In genomic region chr6:148218542-148219258, GRCh38 we compare ENCODE assay signal across 25 cellular contexts.
DNase-seq lines count a peak whose midpoint lies in the region; ATAC-seq and TF ChIP-seq lines count a peak whose summit lies in the region.
"Had no signal": no experiment of that assay in that cellular context is flagged by ENCODE, and none has a peak within 500 bp of the region (broad histone marks: within the 10 kb centered on the region; RNA-seq: fewer than 3 reads in every experiment).

No MANE protein-coding gene starts in this region.

- H3K27me3 ChIP-seq in heart left ventricle (no peaks in the 10 kb centered on the region), mesenchymal stem cell (ENCODE audit: control insufficient read depth in 1 of 2, insufficient read depth in 1 of 2, low read length in 2 of 2) (no peaks in the 10 kb centered on the region)
- H3K27me3 ChIP-seq in effector memory CD4-positive, alpha-beta T cell (replicated peaks; ENCODE audit: control insufficient read depth, insufficient read depth, low read length, poor library complexity, severe bottlenecking), result no peaks in the 10 kb centered on the region

- no peaks in the 10 kb centered on the region for H3K36me3 Mint-ChIP-seq in activated naive CD8-positive, alpha-beta T cell treated with anti-CD3 and anti-CD28 coated beads for 36 hours
- H3K36me3 Mint-ChIP-seq: activated CD4-positive, alpha-beta memory T cell treated with anti-CD3 and anti-CD28 coated beads for 36 hours; IgD-negative memory B cell; immature natural killer cell; type B pancreatic cell had no signal

- peak overlapping the region in 1 of 2 experiments; percentile 61 for H3K14ac ChIP-seq in mesenchymal stem cell (ENCODE audit: low read length in 2 of 2)

- no peak overlapping the region for H2BK15ac ChIP-seq in mesenchymal stem cell (ENCODE audit: low read depth, poor library complexity, severe bottlenecking)

- H3K4me1 ChIP-seq in heart left ventricle, result peaks cover 0 to 15% (median 2%) of the 10 kb centered on the region in 12 donors
- peaks cover 2% of the 10 kb centered on the region for H3K4me1 ChIP-seq in mesenchymal stem cell (ENCODE audit: control insufficient read depth, insufficient read depth, low read depth, low read length)
- H3K4me1 ChIP-seq in effector memory CD4-positive, alpha-beta T cell (ENCODE audit: control insufficient read depth, insufficient read depth, low read length, poor library complexity, severe bottlenecking), result no peaks in the 10 kb centered on the region

- H3K27ac Mint-ChIP-seq in activated naive CD8-positive, alpha-beta T cell treated with anti-CD3 and anti-CD28 coated beads for 36 hours, result no peak overlapping the region
- H3K27ac Mint-ChIP-seq: activated CD4-positive, alpha-beta memory T cell treated with anti-CD3 and anti-CD28 coated beads for 36 hours; activated naive CD8-positive, alpha-beta T cell treated with anti-CD3 and anti-CD28 coated beads, Interleukin-2, amount 50 U/mL, for 24 hours; IgD-negative memory B cell; immature natural killer cell; stimulated activated naive CD8-positive, alpha-beta T cell treated with anti-CD3 and anti-CD28 coated beads, Interleukin-15, amount 100 ng/mL, for 72 hours; type B pancreatic cell had no signal

- no peaks in the 10 kb centered on the region for H3K9me3 Mint-ChIP-seq in activated naive CD8-positive, alpha-beta T cell treated with anti-CD3 and anti-CD28 coated beads for 36 hours
- H3K9me3 Mint-ChIP-seq: activated CD4-positive, alpha-beta memory T cell treated with anti-CD3 and anti-CD28 coated beads for 36 hours; activated naive CD8-positive, alpha-beta T cell treated with anti-CD3 and anti-CD28 coated beads, Interleukin-2, amount 50 U/mL, for 24 hours; IgD-negative memory B cell; immature natural killer cell; neural crest cell; stimulated activated naive CD8-positive, alpha-beta T cell treated with anti-CD3 and anti-CD28 coated beads, Interleukin-15, amount 100 ng/mL, for 72 hours; type B pancreatic cell had no signal

- no peak overlapping the region for H3K4me2 ChIP-seq in mesenchymal stem cell (ENCODE audit: low read length, poor library complexity, severe bottlenecking)

- no peak overlapping the region for H2AK5ac ChIP-seq in mesenchymal stem cell (ENCODE audit: low read length, severe bottlenecking)

- ATAC-seq in Right ventricle myocardium inferior (peak; percentile 88), heart left ventricle (peak in 3 of 4 donors; percentile 33 to 90 (median 74))
- ATAC-seq: activated naive CD8-positive, alpha-beta T cell treated with anti-CD3 and anti-CD28 coated beads, Interleukin-2, amount 50 U/mL, for 24 hours; stimulated activated naive CD8-positive, alpha-beta T cell treated with anti-CD3 and anti-CD28 coated beads, Interleukin-15, amount 100 ng/mL, for 72 hours had no signal

- peak overlapping the region; percentile 45 for H3K9ac ChIP-seq in mesenchymal stem cell (ENCODE audit: low read length)

- H3K4me3 Mint-ChIP-seq in activated naive CD8-positive, alpha-beta T cell treated with anti-CD3 and anti-CD28 coated beads for 36 hours, result no peak overlapping the region
- H3K4me3 Mint-ChIP-seq: activated CD4-positive, alpha-beta memory T cell treated with anti-CD3 and anti-CD28 coated beads for 36 hours; activated naive CD8-positive, alpha-beta T cell treated with anti-CD3 and anti-CD28 coated beads, Interleukin-2, amount 50 U/mL, for 24 hours; IgD-negative memory B cell; immature natural killer cell; neural crest cell; stimulated activated naive CD8-positive, alpha-beta T cell treated with anti-CD3 and anti-CD28 coated beads, Interleukin-15, amount 100 ng/mL, for 72 hours; type B pancreatic cell had no signal

- H2AFZ ChIP-seq in mesenchymal stem cell (ENCODE audit: low read depth, low read length), result no peak overlapping the region

- no peak overlapping the region for H4K91ac ChIP-seq in mesenchymal stem cell (ENCODE audit: low read length)

- peak overlapping the region in 8 of 12 donors; percentile 12 to 70 (median 41) for H3K27ac ChIP-seq in heart left ventricle
- H3K27ac ChIP-seq in mesenchymal stem cell (ENCODE audit: low read length, poor library complexity, severe bottlenecking), result no peak overlapping the region
- H3K27ac ChIP-seq in effector memory CD4-positive, alpha-beta T cell (ENCODE audit: insufficient read depth, low read length, poor library complexity, severe bottlenecking), result no peak overlapping the region
- H3K27ac ChIP-seq: C4-2B, RWPE1, spleen had no signal

- no peak overlapping the region for H3K23ac ChIP-seq in mesenchymal stem cell (ENCODE audit: low read length in 2 of 2)

- 73 to 88% (median 81%) methylated on average over 3 of the region's 3 CpGs for WGBS in heart left ventricle, 4 donors
- WGBS in mesenchymal stem cell, result 90% methylated on average over 3 of the region's 3 CpGs

- intact Hi-C loops in Right ventricle myocardium inferior (cut with DNase I) (no loop called here), cardiac septum (cut with DNase I) (no loop called here), heart left ventricle (cut with DNase I) (no loop called here)

- no peak overlapping the region for H2BK120ac ChIP-seq in mesenchymal stem cell (ENCODE audit: low read depth, low read length)

- no peaks in the 10 kb centered on the region for H3K4me1 Mint-ChIP-seq in activated naive CD8-positive, alpha-beta T cell treated with anti-CD3 and anti-CD28 coated beads for 36 hours
- H3K4me1 Mint-ChIP-seq: activated naive CD8-positive, alpha-beta T cell treated with anti-CD3 and anti-CD28 coated beads, Interleukin-2, amount 50 U/mL, for 24 hours; IgD-negative memory B cell; immature natural killer cell; stimulated activated naive CD8-positive, alpha-beta T cell treated with anti-CD3 and anti-CD28 coated beads, Interleukin-15, amount 100 ng/mL, for 72 hours had no signal

- H3K18ac ChIP-seq in mesenchymal stem cell (ENCODE audit: low read depth in 1 of 2, low read length in 2 of 2), result peak overlapping the region in 1 of 2 experiments; percentile 43

- H3K4me3 ChIP-seq in heart left ventricle (no peak overlapping the region), mesenchymal stem cell (ENCODE audit: insufficient read depth in 1 of 2, low read depth in 1 of 2, low read length in 2 of 2) (peak overlapping the region in 1 of 2 experiments; percentile 20)
- no peak overlapping the region for H3K4me3 ChIP-seq in effector memory CD4-positive, alpha-beta T cell (ENCODE audit: insufficient read depth, low read depth, low read length, poor library complexity, severe bottlenecking)
- H3K4me3 ChIP-seq: lung, spleen had no signal

- no peak for TF ChIP-seq POLR2A in heart left ventricle (IDR thresholded peaks at IDR 0.05)

- DNase-seq in Right ventricle myocardium inferior (ENCODE audit: missing footprints) (no peak), cardiac septum (ENCODE audit: low spot score) (no peak), heart left ventricle (peak in 4 of 5 donors; percentile 32 to 60 (median 42)), mesenchymal stem cell (no peak), OCI-M1 (lab: John Stamatoyannopoulos, UW) (no peak), germinal center (ENCODE audit: low spot score) (no peak)
- no peak for DNase-seq in effector memory CD4-positive, alpha-beta T cell
- DNase-seq in activated naive CD8-positive, alpha-beta T cell treated with anti-CD3 and anti-CD28 coated beads for 36 hours, result no peak
- DNase-seq: activated CD4-positive, alpha-beta memory T cell treated with anti-CD3 and anti-CD28 coated beads for 36 hours; activated CD4-positive, CD25-positive, alpha-beta regulatory T cell; activated effector memory CD4-positive, alpha-beta T cell treated with Interleukin-2 at 50 U/mL for 16 hours; activated naive CD8-positive, alpha-beta T cell treated with anti-CD3 and anti-CD28 coated beads, Interleukin-2, amount 50 U/mL, for 24 hours; HCEC 1CT; immature natural killer cell; NCI-H146; NCI-H69; spleen; stimulated activated CD4-positive, alpha-beta T cell treated with anti-CD3 and anti-CD28 coated beads, Interleukin-4, amount 100 ng/mL, for 4 hours; stimulated activated naive CD8-positive, alpha-beta T cell treated with anti-CD3 and anti-CD28 coated beads, Interleukin-15, amount 100 ng/mL, for 72 hours had no signal

- H3K27me3 Mint-ChIP-seq in activated naive CD8-positive, alpha-beta T cell treated with anti-CD3 and anti-CD28 coated beads for 36 hours, result peaks cover 79% of the 10 kb centered on the region
- H3K27me3 Mint-ChIP-seq: type B pancreatic cell had no signal

- no peak overlapping the region for H3K4ac ChIP-seq in mesenchymal stem cell (ENCODE audit: low read depth in 1 of 2, low read length in 2 of 2)

- TF ChIP-seq CTCF in heart left ventricle (IDR thresholded peaks at IDR 0.05), result no peak

- H4K8ac ChIP-seq in mesenchymal stem cell (ENCODE audit: low read length), result peak overlapping the region; percentile 42

- no peak overlapping the region for H2BK5ac ChIP-seq in mesenchymal stem cell (ENCODE audit: low read depth, low read length, poor library complexity, severe bottlenecking)

- no peaks in the 10 kb centered on the region for H3K36me3 ChIP-seq in heart left ventricle
- H3K36me3 ChIP-seq in mesenchymal stem cell (ENCODE audit: control insufficient read depth in 1 of 2, insufficient read depth in 2 of 2, low read depth in 1 of 2, low read length in 2 of 2), result no peaks in the 10 kb centered on the region
- H3K36me3 ChIP-seq in effector memory CD4-positive, alpha-beta T cell (ENCODE audit: control insufficient read depth, insufficient read depth, low read length), result no peaks in the 10 kb centered on the region
- H3K36me3 ChIP-seq: spleen had no signal

- H3K79me1 ChIP-seq in mesenchymal stem cell (replicated peaks; ENCODE audit: low read length, poor library complexity, severe bottlenecking), result no peaks in the 10 kb centered on the region

- H2BK12ac ChIP-seq in mesenchymal stem cell (ENCODE audit: low read length in 2 of 2), result no peak overlapping the region

- H3K9me3 ChIP-seq in heart left ventricle, result no peaks in the 10 kb centered on the region
- H3K9me3 ChIP-seq in mesenchymal stem cell (ENCODE audit: control insufficient read depth, low read length), result no peaks in the 10 kb centered on the region
- no peaks in the 10 kb centered on the region for H3K9me3 ChIP-seq in effector memory CD4-positive, alpha-beta T cell (ENCODE audit: control insufficient read depth, low read length)
- H3K9me3 ChIP-seq: spleen had no signal

Comparison
In these comparisons a context has a peak if more than half of its experiments do, and no peak if none do; other contexts are left out.
1. DNase-seq: peak in heart left ventricle (4 of 5); none in Right ventricle myocardium inferior (single experiment), cardiac septum (single experiment), mesenchymal stem cell (single experiment), OCI-M1 (single experiment), effector memory CD4-positive, alpha-beta T cell (0 of 3), germinal center (single experiment) and activated naive CD8-positive, alpha-beta T cell treated with anti-CD3 and anti-CD28 coated beads for 36 hours (single experiment).
2. H3K27ac ChIP-seq: peak in heart left ventricle (8 of 12); none in mesenchymal stem cell (single experiment) and effector memory CD4-positive, alpha-beta T cell (single experiment).